15 cellular contexts compared by ENCODE assay signal in genomic region chr6:151043944-151044343, GRCh38.
DNase-seq lines count a peak whose midpoint lies in the region; ATAC-seq and TF ChIP-seq lines count a peak whose summit lies in the region.
"Had no signal": no experiment of that assay in that cellular context is flagged by ENCODE, and none has a peak within 500 bp of the region (broad histone marks: within the 10 kb centered on the region; RNA-seq: fewer than 3 reads in every experiment).

No MANE protein-coding gene starts in this region.

- no peak overlapping the region for H3K4me3 ChIP-seq in heart left ventricle
- no peak overlapping the region for H3K4me3 ChIP-seq in coronary artery
- H3K4me3 ChIP-seq in transverse colon: no peak overlapping the region

- no peak for TF ChIP-seq EP300 in transverse colon (IDR thresholded peaks at IDR 0.05; ENCODE audit: low read depth)

- peaks cover 9% of the 10 kb centered on the region for H3K9me3 Mint-ChIP-seq in nephron progenitor cell

- no peaks in the 10 kb centered on the region for H3K27me3 ChIP-seq in heart left ventricle
- H3K27me3 ChIP-seq in transverse colon: no peaks in the 10 kb centered on the region

- H3K4me3 Mint-ChIP-seq in nephron progenitor cell: no peak overlapping the region
- H3K4me3 Mint-ChIP-seq: activated CD4-positive, alpha-beta memory T cell treated with anti-CD3 and anti-CD28 coated beads for 36 hours; activated T-helper 17 cell treated with anti-CD3 and anti-CD28 coated beads, Interleukin-2, amount 50 U/mL, for 72 hours had no signal

- TF ChIP-seq CTCF in heart left ventricle (IDR thresholded peaks at IDR 0.05) (no peak), coronary artery (IDR thresholded peaks at IDR 0.05) (no peak), nephron progenitor cell (IDR thresholded peaks at IDR 0.05) (no peak), transverse colon (IDR thresholded peaks at IDR 0.05) (no peak)

- intact Hi-C loops in heart left ventricle (cut with DNase I) (loop anchor here in 1 of 10 donors (2.0 kb wide), 1 partner anchor 19 kb away; no protein-coding TSS in a partner anchor), left ventricle myocardium superior (cut with micrococcal nuclease) (no loop called here), transverse colon (cut with DNase I; ENCODE audit: low total_unique reads) (loop anchor here (10.0 kb wide), 1 partner anchor 201 kb away; no protein-coding TSS in a partner anchor)

- DNase-seq in heart left ventricle (no peak), left ventricle myocardium superior (no peak), coronary artery (ENCODE audit: low spot score) (no peak), nephron progenitor cell (no peak), transverse colon (no peak), NCI-H526 (lab: John Stamatoyannopoulos, UW) (no peak)
- DNase-seq in activated effector memory CD4-positive, alpha-beta T cell treated with Interleukin-2 at 50 U/mL for 16 hours: no peak
- no peak for DNase-seq in activated CD4-positive, alpha-beta T cell treated with anti-CD3 and anti-CD28 coated beads for 48 hours
- DNase-seq: activated CD4-positive, alpha-beta memory T cell treated with anti-CD3 and anti-CD28 coated beads for 36 hours; effector CD4-positive, alpha-beta T cell; Kasumi-1; NCI-H1930; NCI-H69; stimulated activated naive CD4-positive, alpha-beta T cell treated with Interleukin-2 at 50 U/mL for 16 hours had no signal

- peak overlapping the region; percentile 97 for H3K27ac Mint-ChIP-seq in nephron progenitor cell
- H3K27ac Mint-ChIP-seq: activated CD4-positive, alpha-beta memory T cell treated with anti-CD3 and anti-CD28 coated beads for 36 hours; activated T-helper 17 cell treated with anti-CD3 and anti-CD28 coated beads, Interleukin-2, amount 50 U/mL, for 72 hours had no signal

- TF ChIP-seq POLR2A in heart left ventricle (IDR thresholded peaks at IDR 0.05): no peak
- TF ChIP-seq POLR2A in transverse colon (IDR thresholded peaks at IDR 0.05): no peak

- no peaks in the 10 kb centered on the region for H3K27me3 Mint-ChIP-seq in nephron progenitor cell (ENCODE audit: low read depth, poor library complexity)
- H3K27me3 Mint-ChIP-seq: activated CD4-positive, alpha-beta memory T cell treated with anti-CD3 and anti-CD28 coated beads for 36 hours; activated T-helper 17 cell treated with anti-CD3 and anti-CD28 coated beads, Interleukin-2, amount 50 U/mL, for 72 hours had no signal

- ATAC-seq in heart left ventricle (no peak), left ventricle myocardium superior (no peak)
- ATAC-seq: activated T-helper 17 cell treated with anti-CD3 and anti-CD28 coated beads, Interleukin-2, amount 50 U/mL, for 72 hours had no signal

- H3K36me3 ChIP-seq in heart left ventricle: no peaks in the 10 kb centered on the region
- H3K36me3 ChIP-seq in transverse colon: no peaks in the 10 kb centered on the region

- H3K4me1 ChIP-seq in heart left ventricle: peaks cover 0 to 39% (median 20%) of the 10 kb centered on the region in 12 donors
- H3K4me1 ChIP-seq in transverse colon: peaks cover 0 to 25% (median 18%) of the 10 kb centered on the region in 4 donors

- peaks cover 85% of the 10 kb centered on the region for H3K4me1 Mint-ChIP-seq in nephron progenitor cell
- H3K4me1 Mint-ChIP-seq: activated T-helper 17 cell treated with anti-CD3 and anti-CD28 coated beads, Interleukin-2, amount 50 U/mL, for 72 hours had no signal

- H3K9me3 ChIP-seq in heart left ventricle (no peaks in the 10 kb centered on the region), transverse colon (no peaks in the 10 kb centered on the region)

- H3K27ac ChIP-seq in heart left ventricle (peak overlapping the region in 9 of 12 donors; percentile 59 to 81 (median 75)), coronary artery (peak overlapping the region; percentile 88 to 91), transverse colon (peak overlapping the region; percentile 78 to 86 (median 82))

- H3K36me3 Mint-ChIP-seq in nephron progenitor cell (ENCODE audit: low read depth): peaks cover 30% of the 10 kb centered on the region

- WGBS in heart left ventricle, 4 donors: 83 to 89% (median 88%) methylated on average over 4 of the region's 4 CpGs
- 84 to 88% methylated on average over 1 to 4 of the region's 4 CpGs for WGBS in transverse colon (ENCODE audit: low coverage in 1 of 2), 2 donors

- in situ Hi-C loops in transverse colon (cut with MboI; ENCODE audit: low pct_ligation_motif_present in 1 of 4, low pct_unique_long_range_greater_than_20kb in 1 of 4, low sequenced_read_pairs in 3 of 4): no loop called here
